Comparison of ENCODE assay signal across 8 cellular contexts in the genomic region with DNA sequence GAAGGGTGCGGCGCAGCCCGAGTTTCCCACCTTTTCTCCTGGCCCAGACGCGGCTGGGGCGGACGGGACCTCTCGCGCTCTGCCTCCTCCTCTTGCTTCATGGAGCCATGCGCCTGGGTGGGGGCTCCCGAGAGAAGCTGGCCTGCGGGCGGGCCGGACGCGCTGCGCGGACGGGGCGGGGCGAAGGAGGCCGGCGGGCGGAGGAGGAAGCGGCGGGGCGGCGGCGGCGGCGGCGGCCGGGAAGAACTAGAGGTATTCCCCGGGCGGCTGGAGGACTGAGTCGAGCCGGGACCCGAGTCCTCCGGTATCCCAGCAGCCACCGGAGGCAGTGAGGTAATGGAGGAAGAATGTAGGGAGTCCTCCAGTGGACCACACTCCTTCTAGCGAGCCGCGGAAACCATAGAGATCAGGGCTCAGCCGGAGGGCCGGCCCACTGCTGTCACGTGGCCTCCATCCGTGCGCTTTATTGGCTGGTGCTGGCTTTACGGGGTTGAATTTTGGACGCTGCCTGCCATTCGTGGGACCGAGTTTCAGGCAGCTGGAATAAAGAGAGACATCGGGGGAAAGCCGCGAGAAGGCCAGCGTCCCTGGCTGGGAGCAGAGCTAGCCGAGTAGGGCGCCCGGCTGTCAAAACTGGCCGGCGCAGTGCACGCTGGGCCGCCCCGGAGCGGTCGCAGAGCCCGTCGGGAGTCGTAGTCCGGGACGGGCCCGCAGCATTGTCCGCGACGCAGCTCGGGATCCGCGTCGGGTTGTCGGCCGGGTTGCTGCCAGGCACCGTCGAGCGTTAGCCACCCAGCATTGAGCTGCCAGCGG. TPM values are rescaled to one million over a fixed set of nuclear protein-coding genes. Genes with fewer than 3 reads are reported as not detected.
DNase-seq lines count a peak whose midpoint lies in the region; ATAC-seq, FAIRE-seq and TF ChIP-seq lines count a peak whose summit lies in the region.
"Not testable (repeated sequence)": the region's sequence is repeated elsewhere in the genome, so short reads cannot be mapped to it uniquely, and the experiment has no call there.

A gene (minus strand): TSS at position 177 of the 813 bp plus-strand sequence. CDS start 11,722 bp downstream, outside the sequence.

- not testable (repeated sequence) for TF ChIP-seq CTCF in kidney epithelial cell (IDR thresholded peaks at IDR 0.05; ENCODE audit: insufficient read depth, low read length, poor library complexity, severe bottlenecking)

- FAIRE-seq in colon (lab: Jason Lieb, UNC) = peak; percentile 38

- H3K27me3 ChIP-seq in kidney epithelial cell (ENCODE audit: control insufficient read depth, insufficient read depth, low read length) = not testable (repeated sequence)

- DNase-seq in AG08395 (ENCODE audit: low spot score) (peak; percentile 35), NCI-H526 treated with DMSO at 0.1 percent for 48 hours (lab: John Stamatoyannopoulos, UW) (peak; percentile 41)
- peak; percentile 60 for DNase-seq in activated CD4-positive, alpha-beta T cell treated with anti-CD3 and anti-CD28 coated beads, Interleukin-2, amount 50 U/mL, for 1 hour
- DNase-seq in kidney epithelial cell (ENCODE audit: low read depth) = not testable (repeated sequence)
- DNase-seq in stimulated activated CD4-positive, alpha-beta T cell treated with anti-CD3 and anti-CD28 coated beads, Interleukin-12 subunit alpha, Interleukin-12 subunit beta, amount 100 ng/mL, for 4 hours = peak; percentile 63

- ATAC-seq in GM19025 (IDR thresholded peaks at IDR 0.05; ENCODE audit: low read depth, unreplicated experiment) (peak; percentile 88), HG03159 (IDR thresholded peaks at IDR 0.05; ENCODE audit: unreplicated experiment) (peak; percentile 90)

- H3K4me3 ChIP-seq in kidney epithelial cell (ENCODE audit: low read depth, low read length) = peak within 1 kb of the TSS; percentile 69

- H3K36me3 ChIP-seq in kidney epithelial cell (ENCODE audit: control insufficient read depth, insufficient read depth, low read length) = not testable (repeated sequence)

RNA-seq across cellular contexts. Expression of the gene that starts here (rescaled TPM):
- total RNA-seq in kidney epithelial cell = 27.7 and 29.7 TPM in 2 replicates
